In genomic region chr1:196977278-196977677, GRCh38 we compare ENCODE assay signal across 3 cellular contexts.
TF ChIP-seq lines count a peak whose summit lies in the region.

Gene CFHR5, plus strand, starts transcription at chr1:196977556. Its CDS starts 109 bp downstream, at chr1:196977665.

TF ChIP-seq in liver, 16 proteins besides CTCF, POLR2A, EP300 and RAD21:
- no peak for TF ChIP-seq GABPA (IDR thresholded peaks at IDR 0.05 in 1 of 2, conservative IDR thresholded peaks at IDR 0.05 in 1 of 2)
- no peak for TF ChIP-seq FOXA1 (IDR thresholded peaks at IDR 0.05)
- TF ChIP-seq, protein P1, sequence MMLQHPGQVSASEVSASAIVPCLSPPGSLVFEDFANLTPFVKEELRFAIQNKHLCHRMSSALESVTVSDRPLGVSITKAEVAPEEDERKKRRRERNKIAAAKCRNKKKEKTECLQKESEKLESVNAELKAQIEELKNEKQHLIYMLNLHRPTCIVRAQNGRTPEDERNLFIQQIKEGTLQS (IDR thresholded peaks at IDR 0.05) = peak; percentile 36
- TF ChIP-seq EGR1 (IDR thresholded peaks at IDR 0.05; ENCODE audit: low read depth in 2 of 2) = no peak
- peak; percentile 70 for TF ChIP-seq SP1 (IDR thresholded peaks at IDR 0.05)
- TF ChIP-seq RXRA (IDR thresholded peaks at IDR 0.05) = peak; percentile 72 to 88
- peak; percentile 86 for TF ChIP-seq MAX (IDR thresholded peaks at IDR 0.05)
- peak; percentile 52 to 80 for TF ChIP-seq HNF4A (conservative IDR thresholded peaks at IDR 0.05)
- peak; percentile 70 for TF ChIP-seq YY1 (IDR thresholded peaks at IDR 0.05)
- peak; percentile 82 for TF ChIP-seq ZBTB33 (IDR thresholded peaks at IDR 0.05)
- TF ChIP-seq HNF4G (IDR thresholded peaks at IDR 0.05) = no peak
- TF ChIP-seq FOXA2 (IDR thresholded peaks at IDR 0.05) = peak; percentile 60
- TF ChIP-seq, protein P2, sequence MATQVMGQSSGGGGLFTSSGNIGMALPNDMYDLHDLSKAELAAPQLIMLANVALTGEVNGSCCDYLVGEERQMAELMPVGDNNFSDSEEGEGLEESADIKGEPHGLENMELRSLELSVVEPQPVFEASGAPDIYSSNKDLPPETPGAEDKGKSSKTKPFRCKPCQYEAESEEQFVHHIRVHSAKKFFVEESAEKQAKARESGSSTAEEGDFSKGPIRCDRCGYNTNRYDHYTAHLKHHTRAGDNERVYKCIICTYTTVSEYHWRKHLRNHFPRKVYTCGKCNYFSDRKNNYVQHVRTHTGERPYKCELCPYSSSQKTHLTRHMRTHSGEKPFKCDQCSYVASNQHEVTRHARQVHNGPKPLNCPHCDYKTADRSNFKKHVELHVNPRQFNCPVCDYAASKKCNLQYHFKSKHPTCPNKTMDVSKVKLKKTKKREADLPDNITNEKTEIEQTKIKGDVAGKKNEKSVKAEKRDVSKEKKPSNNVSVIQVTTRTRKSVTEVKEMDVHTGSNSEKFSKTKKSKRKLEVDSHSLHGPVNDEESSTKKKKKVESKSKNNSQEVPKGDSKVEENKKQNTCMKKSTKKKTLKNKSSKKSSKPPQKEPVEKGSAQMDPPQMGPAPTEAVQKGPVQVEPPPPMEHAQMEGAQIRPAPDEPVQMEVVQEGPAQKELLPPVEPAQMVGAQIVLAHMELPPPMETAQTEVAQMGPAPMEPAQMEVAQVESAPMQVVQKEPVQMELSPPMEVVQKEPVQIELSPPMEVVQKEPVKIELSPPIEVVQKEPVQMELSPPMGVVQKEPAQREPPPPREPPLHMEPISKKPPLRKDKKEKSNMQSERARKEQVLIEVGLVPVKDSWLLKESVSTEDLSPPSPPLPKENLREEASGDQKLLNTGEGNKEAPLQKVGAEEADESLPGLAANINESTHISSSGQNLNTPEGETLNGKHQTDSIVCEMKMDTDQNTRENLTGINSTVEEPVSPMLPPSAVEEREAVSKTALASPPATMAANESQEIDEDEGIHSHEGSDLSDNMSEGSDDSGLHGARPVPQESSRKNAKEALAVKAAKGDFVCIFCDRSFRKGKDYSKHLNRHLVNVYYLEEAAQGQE (IDR thresholded peaks at IDR 0.05) = peak; percentile 64
- peak; percentile 71 for TF ChIP-seq TAF1 (conservative IDR thresholded peaks at IDR 0.05)
- no peak for TF ChIP-seq NR2F2 (IDR thresholded peaks at IDR 0.05)
- peak in 1 of 2 donors; percentile 71 for TF ChIP-seq JUND (IDR thresholded peaks at IDR 0.05)
TF ChIP-seq in liver: peak in this region for 11.

TF ChIP-seq in HepG2, 621 proteins besides CTCF, POLR2A, EP300 and RAD21:
- TF ChIP-seq MIER2 (CRISPR knock-in tag; IDR thresholded peaks at IDR 0.05) = no peak
- no peak for TF ChIP-seq MTA3 (CRISPR knock-in tag; IDR thresholded peaks at IDR 0.05)
- TF ChIP-seq TP53 (CRISPR knock-in tag; conservative IDR thresholded peaks at IDR 0.05) = no peak
- no peak for TF ChIP-seq ZFP90 (CRISPR knock-in tag; IDR thresholded peaks at IDR 0.05; ENCODE audit: borderline replicate concordance)
- TF ChIP-seq, protein P3, sequence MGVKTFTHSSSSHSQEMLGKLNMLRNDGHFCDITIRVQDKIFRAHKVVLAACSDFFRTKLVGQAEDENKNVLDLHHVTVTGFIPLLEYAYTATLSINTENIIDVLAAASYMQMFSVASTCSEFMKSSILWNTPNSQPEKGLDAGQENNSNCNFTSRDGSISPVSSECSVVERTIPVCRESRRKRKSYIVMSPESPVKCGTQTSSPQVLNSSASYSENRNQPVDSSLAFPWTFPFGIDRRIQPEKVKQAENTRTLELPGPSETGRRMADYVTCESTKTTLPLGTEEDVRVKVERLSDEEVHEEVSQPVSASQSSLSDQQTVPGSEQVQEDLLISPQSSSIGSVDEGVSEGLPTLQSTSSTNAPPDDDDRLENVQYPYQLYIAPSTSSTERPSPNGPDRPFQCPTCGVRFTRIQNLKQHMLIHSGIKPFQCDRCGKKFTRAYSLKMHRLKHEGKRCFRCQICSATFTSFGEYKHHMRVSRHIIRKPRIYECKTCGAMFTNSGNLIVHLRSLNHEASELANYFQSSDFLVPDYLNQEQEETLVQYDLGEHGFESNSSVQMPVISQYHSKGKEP (CRISPR knock-in tag; IDR thresholded peaks at IDR 0.05) = no peak
- no peak for TF ChIP-seq LBX2 (CRISPR knock-in tag; IDR thresholded peaks at IDR 0.05; ENCODE audit: borderline replicate concordance)
- no peak for TF ChIP-seq ZUFSP (CRISPR knock-in tag; IDR thresholded peaks at IDR 0.05; ENCODE audit: borderline replicate concordance)
- TF ChIP-seq HNRNPL (IDR thresholded peaks at IDR 0.05; ENCODE audit: low read depth, low read length) = no peak

TF ChIP-seq in H1, 55 proteins besides CTCF, POLR2A, EP300 and RAD21:
- TF ChIP-seq BACH1 (IDR thresholded peaks at IDR 0.05; ENCODE audit: low read length) (no peak), NRF1 (IDR thresholded peaks at IDR 0.05; ENCODE audit: low read depth, low read length) (no peak), TBP (IDR thresholded peaks at IDR 0.05; ENCODE audit: low read depth, low read length) (no peak), BRCA1 (IDR thresholded peaks at IDR 0.05; ENCODE audit: low read depth, low read length) (no peak), JUND (IDR thresholded peaks at IDR 0.05; ENCODE audit: low read length) (no peak), CHD2 (IDR thresholded peaks at IDR 0.05; ENCODE audit: low read length) (no peak), CBX5 (IDR thresholded peaks at IDR 0.05; ENCODE audit: low read depth, low read length) (no peak), SP1 (IDR thresholded peaks at IDR 0.05; ENCODE audit: low read depth, low read length) (no peak), YY1 (IDR thresholded peaks at IDR 0.05; ENCODE audit: low read depth, low read length) (no peak)
- TF ChIP-seq, protein P4, sequence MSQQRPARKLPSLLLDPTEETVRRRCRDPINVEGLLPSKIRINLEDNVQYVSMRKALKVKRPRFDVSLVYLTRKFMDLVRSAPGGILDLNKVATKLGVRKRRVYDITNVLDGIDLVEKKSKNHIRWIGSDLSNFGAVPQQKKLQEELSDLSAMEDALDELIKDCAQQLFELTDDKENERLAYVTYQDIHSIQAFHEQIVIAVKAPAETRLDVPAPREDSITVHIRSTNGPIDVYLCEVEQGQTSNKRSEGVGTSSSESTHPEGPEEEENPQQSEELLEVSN (IDR thresholded peaks at IDR 0.05) = no peak
